In genomic region chr7:84950836-84951235, GRCh38 we compare ENCODE assay signal across 17 cellular contexts.
DNase-seq lines count a peak whose midpoint lies in the region; ATAC-seq, FAIRE-seq and TF ChIP-seq lines count a peak whose summit lies in the region.
"Had no signal": no experiment of that assay in that cellular context is flagged by ENCODE, and none has a peak within 500 bp of the region (broad histone marks: within the 10 kb centered on the region; RNA-seq: fewer than 3 reads in every experiment).

No MANE protein-coding gene starts in this region.

- H3K4me3 ChIP-seq in bronchial epithelial cell (ENCODE audit: low read depth, low read length): no peak overlapping the region
- H3K4me3 ChIP-seq: body of pancreas, gastroesophageal sphincter, neural progenitor cell, right atrium auricular region had no signal

- H3K27me3 ChIP-seq in bronchial epithelial cell (ENCODE audit: control insufficient read depth, insufficient read depth, low read length): no peaks in the 10 kb centered on the region
- H3K27me3 ChIP-seq: body of pancreas, gastroesophageal sphincter, neural progenitor cell, right atrium auricular region had no signal

- H3K36me3 ChIP-seq in bronchial epithelial cell (ENCODE audit: control insufficient read depth, insufficient read depth, low read length): no peaks in the 10 kb centered on the region
- H3K36me3 ChIP-seq: gastroesophageal sphincter, neural progenitor cell, right atrium auricular region had no signal

- no peak for FAIRE-seq in bronchial epithelial cell (lab: Jason Lieb, UNC)

- no peak for ATAC-seq in HG02840 (IDR thresholded peaks at IDR 0.05; ENCODE audit: low FRiP score, unreplicated experiment)
- ATAC-seq: body of pancreas, gastroesophageal sphincter had no signal

- peak; percentile 36 for DNase-seq in ELR (ENCODE audit: low read depth)
- DNase-seq in NCI-H69 (lab: John Stamatoyannopoulos, UW): peak; percentile 6
- DNase-seq in bronchial epithelial cell (ENCODE audit: low read depth): peak; percentile 47
- peak; percentile 49 for DNase-seq in kidney tubule cell (ENCODE audit: low spot score)
- DNase-seq in NCI-H774 (lab: John Stamatoyannopoulos, UW): no peak
- no peak for DNase-seq in putamen (ENCODE audit: low spot score)
- DNase-seq: activated CD8-positive, alpha-beta memory T cell treated with anti-CD3 and anti-CD28 coated beads, Interleukin-2, amount 50 U/mL, for 4 hours; activated naive CD4-positive, alpha-beta T cell treated with Interleukin-2 at 50 U/mL for 16 hours; body of pancreas; effector CD4-positive, alpha-beta T cell; NCI-H1930; NCI-H748 treated with DMSO at 0.1 percent for 48 hours; Right ventricle myocardium superior had no signal

- TF ChIP-seq CTCF in bronchial epithelial cell (IDR thresholded peaks at IDR 0.05; ENCODE audit: insufficient read depth, low read length, severe bottlenecking): no peak

Comparison
In these comparisons a context has a peak if more than half of its experiments do, and no peak if none do; other contexts are left out.
1. DNase-seq: peak in ELR (single experiment), NCI-H69 (single experiment), bronchial epithelial cell (single experiment) and kidney tubule cell (single experiment); none in NCI-H774 (single experiment) and putamen (single experiment).